ENCODE assay signal across 8 cellular contexts in genomic region chr7:20329389-20330175, GRCh38. TPM values are rescaled to one million over a fixed set of nuclear protein-coding genes. Genes with fewer than 3 reads are reported as not detected.
DNase-seq lines count a peak whose midpoint lies in the region; ATAC-seq, FAIRE-seq and TF ChIP-seq lines count a peak whose summit lies in the region.

No MANE protein-coding gene starts in this region.

- H3K9me3 ChIP-seq in Caco-2: no peaks in the 10 kb centered on the region
- H3K9me3 ChIP-seq in pancreas: no peaks in the 10 kb centered on the region

- TF ChIP-seq POLR2A in GM19099 (IDR thresholded peaks at IDR 0.05; ENCODE audit: extremely low read depth, insufficient read length, low read depth): peak; percentile 58

- no peaks in the 10 kb centered on the region for H3K27me3 Mint-ChIP-seq in Caco-2 (ENCODE audit: insufficient read depth, unreplicated experiment)

- no peaks in the 10 kb centered on the region for H3K9me3 Mint-ChIP-seq in Caco-2 (ENCODE audit: unreplicated experiment)

- peak; percentile 34 for ATAC-seq in HG03139 (IDR thresholded peaks at IDR 0.05; ENCODE audit: unreplicated experiment)
- peak; percentile 57 to 67 for ATAC-seq in left cardiac atrium
- peak; percentile 64 to 80 (median 72) for ATAC-seq in pancreas

- intact Hi-C loops in Caco-2 (cut with micrococcal nuclease; ENCODE audit: unreplicated experiment): loop anchor here (1.0 to 5.0 kb wide), 5 partner anchors 78 to 582 kb away; partner anchors contain the start of gene MACC1
- intact Hi-C loops in left cardiac atrium (cut with DNase I): no loop called here
- intact Hi-C loops in pancreas (cut with DNase I): loop anchor here in 1 of 3 donors (10.0 kb wide), 1 partner anchor 65 kb away; no protein-coding TSS in a partner anchor

- H3K27me3 ChIP-seq in Caco-2 (replicated peaks; ENCODE audit: control insufficient read depth, insufficient read depth, low read length) (no peaks in the 10 kb centered on the region), pancreas (no peaks in the 10 kb centered on the region)

- CTCF ChIA-PET in Caco-2 (lab: Charles Lee): interaction anchor here (0.6 to 2.1 kb wide), 7 partner anchors 15 to 616 kb away, joined by 3 to 10 read pairs (median 5); partner anchors contain the start of gene MACC1

- peaks cover 4% of the 10 kb centered on the region; the same call in 1 of the 2 replicates for H3K4me1 ChIP-seq in Caco-2
- H3K4me1 ChIP-seq in pancreas: peaks cover 0 to 15% (median 3%) of the 10 kb centered on the region in 3 donors

- peak overlapping the region; percentile 93 to 97 (median 96) for H3K27ac ChIP-seq in pancreas

- H3K4me1 Mint-ChIP-seq in Caco-2 (ENCODE audit: low read depth, unreplicated experiment): no peaks in the 10 kb centered on the region

- TF ChIP-seq CTCF in Caco-2 (IDR thresholded peaks at IDR 0.05; ENCODE audit: insufficient read depth in 1 of 2, low read depth in 1 of 2, low read length in 1 of 2, severe bottlenecking in 1 of 2, unreplicated experiment in 1 of 2) (peak in 1 of 2 experiments; percentile 58), pancreas (IDR thresholded peaks at IDR 0.05) (peak in 2 of 4 donors; percentile 10 to 22)

- POLR2A ChIA-PET in Caco-2 (lab: Charles Lee): interaction anchor here (2.1 kb wide), 1 partner anchor 111 kb away, joined by 14 read pairs; no protein-coding TSS in a partner anchor

- DNase-seq in Caco-2 (peak; percentile 85 to 87), NCI-H460 (ENCODE audit: extremely low read depth, low read depth) (peak; percentile 82), amniotic epithelial cell (ENCODE audit: low read depth) (peak; percentile 64), left cardiac atrium (peak; percentile 45), pancreas (peak; percentile 60 to 79 (median 73)), mesenteric fat pad (ENCODE audit: low spot score) (no peak)

- BruUV-seq in Caco-2 (replicated peaks; lab: Mats Ljungman, UMichigan): no TSS peak

- no peak for FAIRE-seq in pancreas (lab: Jason Lieb, UNC)

- H3K4me3 Mint-ChIP-seq in Caco-2 (ENCODE audit: unreplicated experiment): peak overlapping the region; percentile 85

- H3K36me3 Mint-ChIP-seq in Caco-2 (ENCODE audit: insufficient read depth, unreplicated experiment): no peaks in the 10 kb centered on the region

- peak overlapping the region; percentile 88 for H3K27ac Mint-ChIP-seq in Caco-2 (ENCODE audit: unreplicated experiment)

- H3K4me3 ChIP-seq in Caco-2 (ENCODE audit: low read depth, low read length): peak overlapping the region; percentile 91
- peak overlapping the region; percentile 49 to 81 (median 54) for H3K4me3 ChIP-seq in pancreas

- H3K36me3 ChIP-seq in Caco-2 (ENCODE audit: control insufficient read depth, insufficient read depth, low read length): no peaks in the 10 kb centered on the region
- no peaks in the 10 kb centered on the region for H3K36me3 ChIP-seq in pancreas

- WGBS in pancreas, 2 donors: 1 to 2% methylated on average over 27 of the region's 27 CpGs

RNA-seq across cellular contexts. Expression of gene ITGB8, which starts 1.1 kb away (rescaled TPM):
- total RNA-seq in Caco-2 (2022) (3.2 and 4.6 TPM in 2 replicates), left cardiac atrium (1 to 10 TPM; 4.8 to 5.2 TPM), pancreas (10 to 100 TPM; 10.3 to 39.8 (median 14.3) TPM), mesenteric fat pad (6.1 TPM)
- total RNA-seq in NCI-H460 (2014; rRNA removed; shearing (Covaris generic)): 15.6 and 18.5 TPM in 2 replicates
- polyA plus RNA-seq in NCI-H460 (2014; cell fraction: nucleus; rRNA removed): 12.8 and 21.6 TPM in 2 replicates
- 1 to 10 TPM; 3.9 to 6.0 TPM for polyA plus RNA-seq in pancreas
